27 cellular contexts compared by ENCODE assay signal in genomic region chr14:38850664-38851063, GRCh38.
"Had no signal": no experiment of that assay in that cellular context is flagged by ENCODE, and none has a peak within 500 bp of the region (broad histone marks: within the 10 kb centered on the region; RNA-seq: fewer than 3 reads in every experiment).

No MANE protein-coding gene starts in this region.

- DNase-seq: stimulated activated CD4-positive, alpha-beta T cell treated with anti-CD3 and anti-CD28 coated beads, Interleukin-2, amount 100 ng/mL, for 48 hours; stimulated activated CD4-positive, alpha-beta T cell treated with anti-CD3 and anti-CD28 coated beads, Interleukin-4, amount 100 ng/mL, for 1 hour; stimulated activated CD4-positive, alpha-beta T cell treated with anti-CD3 and anti-CD28 coated beads, Interleukin-4, amount 100 ng/mL, for 24 hours; stimulated activated CD4-positive, alpha-beta T cell treated with anti-CD3 and anti-CD28 coated beads, Interleukin-4, amount 100 ng/mL, for 4 hours; stimulated activated CD8-positive, alpha-beta memory T cell treated with anti-CD3 and anti-CD28 coated beads, Interleukin-4, amount 100 ng/mL, for 48 hours; stimulated activated naive B cell treated with anti-CD40 and anti-IgM and Interleukin-4, amounts not matched to agents 10 μg/mL and 1 μg/mL and 100 μg/mL, for 72 hours; stimulated activated naive CD4-positive, alpha-beta T cell; stimulated activated naive CD4-positive, alpha-beta T cell treated with Interleukin-2 at 50 U/mL for 16 hours; stimulated activated naive CD8-positive, alpha-beta T cell treated with anti-CD3 and anti-CD28 coated beads, Interleukin-15, amount 100 ng/mL, for 72 hours; stimulated activated naive CD8-positive, alpha-beta T cell treated with anti-CD3 and anti-CD28 coated beads, Interleukin-15, Interleukin-2, amounts not matched to agents 100 U/mL and 50 U/mL, for 24 hours; stomach; substantia nigra; testis; thyroid gland; tibial artery; transverse colon; trophoblast cell; upper lobe of left lung; upper lobe of right lung; uterus had no signal

- H3K27me3 ChIP-seq: stomach, suprapubic skin, testis, thyroid gland, tibial artery, tibial nerve, transverse colon, upper lobe of left lung, upper lobe of right lung, uterus, vagina had no signal

- H3K36me3 ChIP-seq: stomach, suprapubic skin, thoracic aorta, thyroid gland, tibial artery, tibial nerve, transverse colon, upper lobe of left lung, upper lobe of right lung, uterus, vagina had no signal

- H3K4me1 ChIP-seq: stomach, suprapubic skin, testis, thyroid gland, tibial artery, tibial nerve, upper lobe of left lung, upper lobe of right lung, uterus, vagina had no signal

- H3K4me3 ChIP-seq: stomach, suprapubic skin, testis, thoracic aorta, thyroid gland, tibial artery, tibial nerve, transverse colon, upper lobe of left lung, upper lobe of right lung, uterus, vagina had no signal

- ATAC-seq: stimulated activated effector memory CD8-positive, alpha-beta T cell treated with anti-CD3 and anti-CD28 coated beads, Interleukin-12 subunit alpha, Interleukin-12 subunit beta, amount 100 ng/mL, for 72 hours; stimulated activated memory B cell treated with anti-CD40 and anti-IgM and Interleukin-4, amounts not matched to agents 10 μg/mL and 1 μg/mL and 100 μg/mL, for 72 hours; stimulated activated naive B cell treated with anti-CD40 and anti-IgM and Interleukin-4, amounts not matched to agents 10 μg/mL and 1 μg/mL and 100 μg/mL, for 72 hours; stimulated activated naive CD8-positive, alpha-beta T cell treated with anti-CD3 and anti-CD28 coated beads, Interleukin-15, amount 100 ng/mL, for 72 hours; stimulated activated naive CD8-positive, alpha-beta T cell treated with anti-CD3 and anti-CD28 coated beads, Interleukin-15, Interleukin-2, amounts not matched to agents 100 U/mL and 50 U/mL, for 24 hours; upper lobe of right lung had no signal

- FAIRE-seq: urothelium cell line had no signal

- H3K9me3 ChIP-seq: stomach, suprapubic skin, testis, thoracic aorta, thyroid gland, tibial artery, transverse colon, upper lobe of left lung, upper lobe of right lung, uterus, vagina had no signal

- H3K27ac ChIP-seq: stomach, suprapubic skin, testis, thoracic aorta, thyroid gland, tibial artery, tibial nerve, transverse colon, upper lobe of left lung, upper lobe of right lung, uterus, vagina had no signal
